In genomic region chr1:5286244-5286643, GRCh38 we compare ENCODE assay signal across 11 cellular contexts.
DNase-seq lines count a peak whose midpoint lies in the region; ATAC-seq and TF ChIP-seq lines count a peak whose summit lies in the region.
"Had no signal": no experiment of that assay in that cellular context is flagged by ENCODE, and none has a peak within 500 bp of the region (broad histone marks: within the 10 kb centered on the region; RNA-seq: fewer than 3 reads in every experiment).

No MANE protein-coding gene starts in this region.

- no peak overlapping the region for H3K4me3 ChIP-seq in CD8-positive, alpha-beta memory T cell (ENCODE audit: low read length)
- no peak overlapping the region for H3K4me3 ChIP-seq in MM.1S (ENCODE audit: low read length)
- no peak overlapping the region for H3K4me3 ChIP-seq in trophoblast cell (ENCODE audit: low read depth, low read length)
- H3K4me3 ChIP-seq: hepatocyte, thoracic aorta had no signal

- H3K36me3 Mint-ChIP-seq in CD8-positive, alpha-beta memory T cell, result peaks cover 0 to 3% (median 0%) of the 10 kb centered on the region in 3 donors
- H3K36me3 Mint-ChIP-seq in WTC11, result peaks cover 48% of the 10 kb centered on the region

- ATAC-seq in HG02798 (IDR thresholded peaks at IDR 0.05; ENCODE audit: poor library complexity, unreplicated experiment) (no peak), WTC11 (no peak)

- H3K9me3 ChIP-seq in CD8-positive, alpha-beta memory T cell (ENCODE audit: low read length), result no peaks in the 10 kb centered on the region
- no peaks in the 10 kb centered on the region for H3K9me3 ChIP-seq in MM.1S (replicated peaks; ENCODE audit: insufficient read depth, low read length)
- H3K9me3 ChIP-seq in trophoblast cell (ENCODE audit: insufficient read depth, low read depth, low read length), result peaks cover 16% of the 10 kb centered on the region
- H3K9me3 ChIP-seq: thoracic aorta had no signal

- H3K27ac Mint-ChIP-seq in CD8-positive, alpha-beta memory T cell, result peak overlapping the region in 2 of 8 donors; percentile 43 to 47
- H3K27ac Mint-ChIP-seq in WTC11, result no peak overlapping the region

- no CpG with 5 or more reads among the region's 2 CpGs for WGBS in trophoblast cell (ENCODE audit: extremely low coverage, insufficient coverage, insufficient read length)

- no peak overlapping the region for H4K91ac ChIP-seq in trophoblast cell (ENCODE audit: low read depth, low read length)

- no peaks in the 10 kb centered on the region for H3K79me2 ChIP-seq in MM.1S (ENCODE audit: low read length)
- H3K79me2 ChIP-seq in trophoblast cell (ENCODE audit: control insufficient read depth, insufficient read depth, low read length, poor library complexity), result no peaks in the 10 kb centered on the region
- H3K79me2 ChIP-seq: hepatocyte had no signal

- no peak overlapping the region for H3K4me3 Mint-ChIP-seq in CD8-positive, alpha-beta memory T cell
- H3K4me3 Mint-ChIP-seq in WTC11, result no peak overlapping the region

- no peak overlapping the region for H4K8ac ChIP-seq in trophoblast cell (ENCODE audit: low read depth, low read length)

- peaks cover 0 to 5% (median 0%) of the 10 kb centered on the region in 5 donors for H3K9me3 Mint-ChIP-seq in CD8-positive, alpha-beta memory T cell
- peaks cover 53% of the 10 kb centered on the region for H3K9me3 Mint-ChIP-seq in WTC11

- H3K36me3 ChIP-seq in CD8-positive, alpha-beta memory T cell (ENCODE audit: insufficient read depth, low read length), result no peaks in the 10 kb centered on the region
- H3K36me3 ChIP-seq in MM.1S (replicated peaks; ENCODE audit: insufficient read depth, low read length) (no peaks in the 10 kb centered on the region), trophoblast cell (ENCODE audit: control insufficient read depth in 1 of 2, insufficient read depth in 2 of 2, low read length in 2 of 2) (no peaks in the 10 kb centered on the region)
- H3K36me3 ChIP-seq: thoracic aorta had no signal

- H3K4me1 Mint-ChIP-seq in CD8-positive, alpha-beta memory T cell, result peaks cover 0 to 13% (median 0%) of the 10 kb centered on the region in 3 donors
- H3K4me1 Mint-ChIP-seq in WTC11, result no peaks in the 10 kb centered on the region

- H2BK12ac ChIP-seq in trophoblast cell (ENCODE audit: low read length), result no peak overlapping the region

- H3K4me1 ChIP-seq in CD8-positive, alpha-beta memory T cell (ENCODE audit: insufficient read depth, low read length), result no peaks in the 10 kb centered on the region
- H3K4me1 ChIP-seq in MM.1S (ENCODE audit: low read length) (no peaks in the 10 kb centered on the region), trophoblast cell (ENCODE audit: control insufficient read depth in 1 of 2, insufficient read depth in 2 of 2, low read length in 2 of 2) (no peaks in the 10 kb centered on the region)

- TF ChIP-seq CTCF in MM.1S (IDR thresholded peaks at IDR 0.05; ENCODE audit: low read length) (peak; percentile 34), WTC11 (IDR thresholded peaks at IDR 0.05) (no peak)

- DNase-seq in CD8-positive, alpha-beta memory T cell, result peak in 4 of 5 donors; percentile 6 to 66 (median 14)
- no peak for DNase-seq in MM.1S
- peak; percentile 56 for DNase-seq in activated CD8-positive, alpha-beta memory T cell treated with anti-CD3 and anti-CD28 coated beads, Interleukin-2, amount 50 U/mL, for 48 hours
- DNase-seq in trophoblast cell, result peak in 1 of 2 donors; percentile 15
- no peak for DNase-seq in WTC11 (ENCODE audit: low spot score)
- no peak for DNase-seq in effector CD8-positive, alpha-beta T cell (lab: John Stamatoyannopoulos, UW)
- no peak for DNase-seq in NCI-H2081 treated with DMSO at 0.1 percent for 48 hours (lab: John Stamatoyannopoulos, UW)
- DNase-seq: Calu3 had no signal

- no peaks in the 10 kb centered on the region for H3F3A ChIP-seq in MM.1S (ENCODE audit: insufficient read depth, low read length)

- no peaks in the 10 kb centered on the region for H3K9me2 ChIP-seq in MM.1S (replicated peaks; ENCODE audit: insufficient read depth, low read length)

- POLR2A ChIA-PET in CD8-positive, alpha-beta memory T cell (lab: Charles Lee), result no interaction called here
- POLR2A ChIA-PET in WTC11 (lab: Charles Lee), result no interaction called here

- H2BK120ac ChIP-seq in trophoblast cell (ENCODE audit: insufficient read depth, low read length, poor library complexity), result no peak overlapping the region

- H3K14ac ChIP-seq in trophoblast cell (ENCODE audit: low read length), result no peak overlapping the region

- H2BK5ac ChIP-seq in trophoblast cell (ENCODE audit: low read depth, low read length, poor library complexity), result no peak overlapping the region

- H3K27ac ChIP-seq in CD8-positive, alpha-beta memory T cell (ENCODE audit: low read depth, low read length), result no peak overlapping the region
- H3K27ac ChIP-seq in MM.1S (ENCODE audit: low read length) (no peak overlapping the region), trophoblast cell (ENCODE audit: low read depth, low read length) (no peak overlapping the region)
- H3K27ac ChIP-seq: hepatocyte, thoracic aorta had no signal

- no peak overlapping the region for H3K4me2 ChIP-seq in MM.1S (ENCODE audit: low read depth, low read length)
- no peak overlapping the region for H3K4me2 ChIP-seq in trophoblast cell (ENCODE audit: low read length)
- H3K4me2 ChIP-seq: hepatocyte had no signal

- H3K23ac ChIP-seq in trophoblast cell (ENCODE audit: low read length), result no peak overlapping the region

- CTCF ChIA-PET in CD8-positive, alpha-beta memory T cell (lab: Charles Lee), result interaction anchor here (0.6 to 3.0 kb wide), 17 partner anchors 11 to 459 kb away, joined by 3 to 20 read pairs (median 4); no protein-coding TSS in a partner anchor
- CTCF ChIA-PET in WTC11 (lab: Charles Lee), result interaction anchor here (1.4 kb wide), 1 partner anchor 162 kb away, joined by 3 read pairs; no protein-coding TSS in a partner anchor

- no peak overlapping the region for H3K4ac ChIP-seq in trophoblast cell (ENCODE audit: low read depth, low read length)

- H3K27me3 ChIP-seq in CD8-positive, alpha-beta memory T cell (ENCODE audit: insufficient read depth, low read length, poor library complexity, severe bottlenecking), result no peaks in the 10 kb centered on the region
- H3K27me3 ChIP-seq in MM.1S (replicated peaks; ENCODE audit: insufficient read depth, low read length), result peaks cover 26% of the 10 kb centered on the region
- H3K27me3 ChIP-seq in trophoblast cell (ENCODE audit: insufficient read depth, low read length), result no peaks in the 10 kb centered on the region
- H3K27me3 ChIP-seq: hepatocyte had no signal

- no peaks in the 10 kb centered on the region for H4K20me1 ChIP-seq in MM.1S (ENCODE audit: insufficient read depth, low read length)

- no peak overlapping the region for H2AK5ac ChIP-seq in trophoblast cell (ENCODE audit: low read length)

- no peaks in the 10 kb centered on the region for H3K79me1 ChIP-seq in trophoblast cell (ENCODE audit: low read length)

- peaks cover 0 to 5% of the 10 kb centered on the region in 2 donors for H3K27me3 Mint-ChIP-seq in CD8-positive, alpha-beta memory T cell
- peaks cover 13% of the 10 kb centered on the region for H3K27me3 Mint-ChIP-seq in WTC11 (ENCODE audit: low read depth)

- no peak overlapping the region for H3K18ac ChIP-seq in trophoblast cell (ENCODE audit: low read length)

- H3K9ac ChIP-seq in MM.1S (ENCODE audit: low read length), result no peak overlapping the region
- H3K9ac ChIP-seq in trophoblast cell (ENCODE audit: low read length), result peak overlapping the region; percentile 42

- H4K12ac ChIP-seq in trophoblast cell (ENCODE audit: low read depth, low read length), result no peak overlapping the region

- H2AFZ ChIP-seq in MM.1S (ENCODE audit: low read length) (no peak overlapping the region), trophoblast cell (ENCODE audit: insufficient read depth, low read length, poor library complexity) (no peak overlapping the region)
- H2AFZ ChIP-seq: hepatocyte had no signal

TF ChIP-seq in WTC11, 78 proteins besides CTCF, POLR2A, EP300 and RAD21 (continues in another document):
- TF ChIP-seq MLX (CRISPR knock-in tag; IDR thresholded peaks at IDR 0.05) (no peak), GRHL2 (CRISPR knock-in tag; IDR thresholded peaks at IDR 0.05; ENCODE audit: insufficient replicate concordance, severe bottlenecking) (no peak), CBFB (CRISPR knock-in tag; IDR thresholded peaks at IDR 0.05; ENCODE audit: low read depth) (no peak), ZNF671 (CRISPR knock-in tag; IDR thresholded peaks at IDR 0.05) (no peak), E2F5 (CRISPR knock-in tag; IDR thresholded peaks at IDR 0.05) (no peak)

Comparison
In these comparisons a context has a peak if more than half of its experiments do, and no peak if none do; other contexts are left out.
1. DNase-seq: peak in CD8-positive, alpha-beta memory T cell (4 of 5) and activated CD8-positive, alpha-beta memory T cell treated with anti-CD3 and anti-CD28 coated beads, Interleukin-2, amount 50 U/mL, for 48 hours (single experiment); none in MM.1S (single experiment), WTC11 (single experiment), effector CD8-positive, alpha-beta T cell (single experiment) and NCI-H2081 treated with DMSO at 0.1 percent for 48 hours (single experiment).